ENCODE assay signal across 13 cellular contexts in genomic region chr12:14410841-14411569, GRCh38. TPM values are rescaled to one million over a fixed set of nuclear protein-coding genes. Genes with fewer than 3 reads are reported as not detected.
DNase-seq lines count a peak whose midpoint lies in the region; ATAC-seq, FAIRE-seq and TF ChIP-seq lines count a peak whose summit lies in the region.
"Had no signal": no experiment of that assay in that cellular context is flagged by ENCODE, and none has a peak within 500 bp of the region (broad histone marks: within the 10 kb centered on the region; RNA-seq: fewer than 3 reads in every experiment).

No MANE protein-coding gene starts in this region.

- H3K4me1 Mint-ChIP-seq in activated CD8-positive, alpha-beta T cell treated with anti-CD3 and anti-CD28 coated beads, Interleukin-2, amount 10 ng/mL, durations not matched to agents 7 days and 5 days (ENCODE audit: low read depth) = peaks cover 65% of the 10 kb centered on the region
- H3K4me1 Mint-ChIP-seq: nephron had no signal

- H3K9me3 Mint-ChIP-seq in activated CD8-positive, alpha-beta T cell treated with anti-CD3 and anti-CD28 coated beads, Interleukin-2, amount 10 ng/mL, durations not matched to agents 7 days and 5 days (ENCODE audit: insufficient read depth) = peaks cover 12% of the 10 kb centered on the region

- peaks cover 43% of the 10 kb centered on the region for H3K36me3 Mint-ChIP-seq in activated CD8-positive, alpha-beta T cell treated with anti-CD3 and anti-CD28 coated beads, Interleukin-2, amount 10 ng/mL, durations not matched to agents 7 days and 5 days (ENCODE audit: low read depth)

- POLR2A ChIA-PET in activated CD8-positive, alpha-beta T cell treated with anti-CD3 and anti-CD28 coated beads, Interleukin-2, amount 10 ng/mL, durations not matched to agents 7 days and 5 days (lab: Charles Lee) = interaction anchor here (0.5 to 1.5 kb wide), 2 partner anchors 16 to 45 kb away, joined by 3 to 7 read pairs; partner anchors contain the start of gene ATF7IP

- H3K27me3 Mint-ChIP-seq in activated CD8-positive, alpha-beta T cell treated with anti-CD3 and anti-CD28 coated beads, Interleukin-2, amount 10 ng/mL, durations not matched to agents 7 days and 5 days (ENCODE audit: low read depth) = no peaks in the 10 kb centered on the region

- peaks cover 15% of the 10 kb centered on the region for H3K4me1 ChIP-seq in foreskin keratinocyte
- H3K4me1 ChIP-seq: SJSA1 had no signal

- CTCF ChIA-PET in activated CD8-positive, alpha-beta T cell treated with anti-CD3 and anti-CD28 coated beads, Interleukin-2, amount 10 ng/mL, durations not matched to agents 7 days and 5 days (lab: Charles Lee) = interaction anchor here (1.2 to 2.6 kb wide), 4 partner anchors 8 to 170 kb away, joined by 3 to 13 read pairs (median 8); partner anchors contain the start of gene ATF7IP

- FAIRE-seq in D721Med (lab: Jason Lieb, UNC) = peak; percentile 85
- FAIRE-seq: kidney had no signal

- H3K27ac Mint-ChIP-seq in activated CD8-positive, alpha-beta T cell treated with anti-CD3 and anti-CD28 coated beads, Interleukin-2, amount 10 ng/mL, durations not matched to agents 7 days and 5 days = peak overlapping the region; percentile 13
- H3K27ac Mint-ChIP-seq: nephron had no signal

- TF ChIP-seq CTCF in D721Med (IDR thresholded peaks at IDR 0.05; ENCODE audit: insufficient read depth, missing control alignments) = no peak
- TF ChIP-seq CTCF in foreskin keratinocyte (conservative IDR thresholded peaks at IDR 0.05) = no peak

- peak; percentile 84 for ATAC-seq in activated CD8-positive, alpha-beta T cell treated with anti-CD3 and anti-CD28 coated beads, Interleukin-2, amount 10 ng/mL, durations not matched to agents 7 days and 5 days
- ATAC-seq in foreskin keratinocyte = peak; percentile 81
- no peak for ATAC-seq in GM18867 (IDR thresholded peaks at IDR 0.05; ENCODE audit: unreplicated experiment)

- no peak overlapping the region for H3K27ac ChIP-seq in foreskin keratinocyte
- H3K27ac ChIP-seq: SJSA1 had no signal

- peak overlapping the region; percentile 4 for H3K4me3 Mint-ChIP-seq in activated CD8-positive, alpha-beta T cell treated with anti-CD3 and anti-CD28 coated beads, Interleukin-2, amount 10 ng/mL, durations not matched to agents 7 days and 5 days
- H3K4me3 Mint-ChIP-seq: nephron had no signal

- DNase-seq in D721Med (ENCODE audit: insufficient read length, low spot score) = no peak
- DNase-seq in M059J (ENCODE audit: low read depth) = peak; percentile 68
- peak; percentile 47 for DNase-seq in activated CD8-positive, alpha-beta T cell treated with anti-CD3 and anti-CD28 coated beads, Interleukin-2, amount 10 ng/mL, durations not matched to agents 7 days and 5 days
- DNase-seq in foreskin keratinocyte = peak in 1 of 2 donors; percentile 32
- no peak for DNase-seq in 8988T
- no peak for DNase-seq in DMS79 treated with DMSO at 0.1 percent for 48 hours (lab: John Stamatoyannopoulos, UW)
- DNase-seq in Ammon's horn (ENCODE audit: low spot score) = no peak
- DNase-seq: kidney, NCI-H1092, NCI-H748 treated with DMSO at 0.1 percent for 48 hours had no signal

- no peaks in the 10 kb centered on the region for H3K27me3 ChIP-seq in foreskin keratinocyte
- H3K27me3 ChIP-seq: SJSA1 had no signal

RNA-seq across cellular contexts. Expression of gene ATF7IP, which starts 45.5 kb away (rescaled TPM):
- total RNA-seq in M059J (2014; rRNA removed; shearing (Covaris generic)) = 34.1 and 35.7 TPM in 2 replicates
- total RNA-seq in activated CD8-positive, alpha-beta T cell treated with anti-CD3 and anti-CD28 coated beads, Interleukin-2, amount 10 ng/mL, durations not matched to agents 7 days and 5 days = 100 to 1,000 TPM in 1 of 2 experiments, 10 to 100 TPM in 1; 99.8 to 104 TPM
- total RNA-seq in foreskin keratinocyte = 26.3 and 33.1 TPM in 2 replicates
- polyA plus RNA-seq in foreskin keratinocyte = 5.7 and 6.1 TPM in 2 replicates

Comparison
In these comparisons a context has a peak if more than half of its experiments do, and no peak if none do; other contexts are left out.
1. DNase-seq: peak in M059J (single experiment) and activated CD8-positive, alpha-beta T cell treated with anti-CD3 and anti-CD28 coated beads, Interleukin-2, amount 10 ng/mL, durations not matched to agents 7 days and 5 days (single experiment); none in D721Med (single experiment), 8988T (single experiment), DMS79 treated with DMSO at 0.1 percent for 48 hours (single experiment) and Ammon's horn (single experiment).